ENCODE assay signal across 7 cellular contexts in genomic region chr11:20353829-20354434, GRCh38. TPM values are rescaled to one million over a fixed set of nuclear protein-coding genes. Genes with fewer than 3 reads are reported as not detected.
DNase-seq lines count a peak whose midpoint lies in the region; ATAC-seq and TF ChIP-seq lines count a peak whose summit lies in the region.

No MANE protein-coding gene starts in this region.

- intact Hi-C loops in left ventricle myocardium inferior (cut with micrococcal nuclease) = loop anchor here (5.0 kb wide), 1 partner anchor 227 kb away; no protein-coding TSS in a partner anchor
- intact Hi-C loops in spleen (cut with DNase I; ENCODE audit: low total_unique reads) = no loop called here

- H3K4me3 ChIP-seq in left ventricle myocardium inferior (no peak overlapping the region), spleen (no peak overlapping the region), MG63 (no peak overlapping the region)

- no peaks in the 10 kb centered on the region for H3K27me3 ChIP-seq in left ventricle myocardium inferior (ENCODE audit: low read depth)
- no peaks in the 10 kb centered on the region for H3K27me3 ChIP-seq in spleen (replicated peaks in 1 of 7)
- no peaks in the 10 kb centered on the region; the same call in 1 of the 2 replicates for H3K27me3 ChIP-seq in MG63

- no peak for TF ChIP-seq POLR2A in spleen (IDR thresholded peaks at IDR 0.05)

- H3K36me3 Mint-ChIP-seq in activated T-helper 17 cell treated with anti-CD3 and anti-CD28 coated beads, Interleukin-2, amount 50 U/mL, for 72 hours (ENCODE audit: low read depth) = no peaks in the 10 kb centered on the region

- peak; percentile 87 for TF ChIP-seq CTCF in left ventricle myocardium inferior (IDR thresholded peaks at IDR 0.05; ENCODE audit: borderline replicate concordance)
- TF ChIP-seq CTCF in spleen (IDR thresholded peaks at IDR 0.05 in 8 of 11, conservative IDR thresholded peaks at IDR 0.05 in 3 of 11) = peak in 10 of 11 experiments; percentile 23 to 82 (median 74)

- 11 to 12% (median 12%) methylated on average over 6 of the region's 6 CpGs for WGBS in spleen, 5 donors

- H3K27ac ChIP-seq in left ventricle myocardium inferior (replicated peaks) (no peak overlapping the region), spleen (no peak overlapping the region)

- H3K4me1 ChIP-seq in left ventricle myocardium inferior = no peaks in the 10 kb centered on the region
- peaks cover 0 to 10% (median 5%) of the 10 kb centered on the region in 6 donors for H3K4me1 ChIP-seq in spleen

- no peak overlapping the region for H3K4me3 Mint-ChIP-seq in activated T-helper 17 cell treated with anti-CD3 and anti-CD28 coated beads, Interleukin-2, amount 50 U/mL, for 72 hours

- H3K9me3 ChIP-seq in left ventricle myocardium inferior (replicated peaks) = no peaks in the 10 kb centered on the region
- no peaks in the 10 kb centered on the region for H3K9me3 ChIP-seq in spleen
- no peaks in the 10 kb centered on the region for H3K9me3 ChIP-seq in MG63

- no peaks in the 10 kb centered on the region for H3K36me3 ChIP-seq in left ventricle myocardium inferior
- H3K36me3 ChIP-seq in spleen = no peaks in the 10 kb centered on the region
- no peaks in the 10 kb centered on the region for H3K36me3 ChIP-seq in MG63

- H3K27me3 Mint-ChIP-seq in activated T-helper 17 cell treated with anti-CD3 and anti-CD28 coated beads, Interleukin-2, amount 50 U/mL, for 72 hours = no peaks in the 10 kb centered on the region

- H3K9me3 Mint-ChIP-seq in activated T-helper 17 cell treated with anti-CD3 and anti-CD28 coated beads, Interleukin-2, amount 50 U/mL, for 72 hours = no peaks in the 10 kb centered on the region

- ATAC-seq in GM19351 (IDR thresholded peaks at IDR 0.05; ENCODE audit: unreplicated experiment) = peak; percentile 41
- ATAC-seq in activated T-helper 17 cell treated with anti-CD3 and anti-CD28 coated beads, Interleukin-2, amount 50 U/mL, for 72 hours (replicated peaks) = peak; percentile 60

- H3K4me1 Mint-ChIP-seq in activated T-helper 17 cell treated with anti-CD3 and anti-CD28 coated beads, Interleukin-2, amount 50 U/mL, for 72 hours = peaks cover 10% of the 10 kb centered on the region

- no peak overlapping the region for H3K27ac Mint-ChIP-seq in activated T-helper 17 cell treated with anti-CD3 and anti-CD28 coated beads, Interleukin-2, amount 50 U/mL, for 72 hours

- peak; percentile 76 for DNase-seq in DMS53 (lab: John Stamatoyannopoulos, UW)
- DNase-seq in NCI-H1694 (lab: John Stamatoyannopoulos, UW) = peak; percentile 29
- DNase-seq in left ventricle myocardium inferior = no peak
- no peak for DNase-seq in spleen
- DNase-seq in MG63 = no peak

RNA-seq across cellular contexts. Expression of gene HTATIP2, which starts 9.6 kb away (rescaled TPM):
- 10 to 100 TPM; 64.9 to 76.5 TPM for total RNA-seq in activated T-helper 17 cell treated with anti-CD3 and anti-CD28 coated beads, Interleukin-2, amount 50 U/mL, for 72 hours
- total RNA-seq in left ventricle myocardium inferior = 17.4 TPM
- 10 to 100 TPM; 35.6 to 70.2 (median 43.2) TPM for total RNA-seq in spleen
- polyA plus RNA-seq in spleen = 10 to 100 TPM; 24.3 to 42.7 (median 30.6) TPM
- 0.36 and 2.6 TPM in 2 replicates for total RNA-seq in MG63 (2014; rRNA removed; shearing (Covaris generic); ENCODE audit: low replicate concordance)

RNA-seq across cellular contexts. Expression of gene PRMT3, which starts 33.6 kb away (rescaled TPM):
- 10 to 100 TPM; 21.4 to 42.0 TPM for total RNA-seq in activated T-helper 17 cell treated with anti-CD3 and anti-CD28 coated beads, Interleukin-2, amount 50 U/mL, for 72 hours
- 11.4 TPM for total RNA-seq in left ventricle myocardium inferior
- 10 to 100 TPM; 12.8 to 20.7 (median 14.2) TPM for total RNA-seq in spleen
- polyA plus RNA-seq in spleen = 1 to 10 TPM; 6.9 to 9.2 (median 8.8) TPM
- 19.0 and 30.7 TPM in 2 replicates for total RNA-seq in MG63 (2014; rRNA removed; shearing (Covaris generic); ENCODE audit: low replicate concordance)

Comparison
In these comparisons a context has a peak if more than half of its experiments do, and no peak if none do; other contexts are left out.
1. DNase-seq: peak in DMS53 (single experiment) and NCI-H1694 (single experiment); none in left ventricle myocardium inferior (single experiment), spleen (single experiment) and MG63 (single experiment).